ENCODE assay signal across 24 cellular contexts in genomic region chr4:5463361-5463760, GRCh38.
"Had no signal": no experiment of that assay in that cellular context is flagged by ENCODE, and none has a peak within 500 bp of the region (broad histone marks: within the 10 kb centered on the region; RNA-seq: fewer than 3 reads in every experiment).

No MANE protein-coding gene starts in this region.

- H3K4me3 ChIP-seq: ascending aorta, cardiac muscle cell, SJCRH30, SK-N-MC had no signal

- H3K9me3 ChIP-seq: ascending aorta, SJCRH30 had no signal

- DNase-seq: activated CD4-positive, alpha-beta T cell treated with anti-CD3 and anti-CD28 coated beads, Interleukin-2, amount 10 ng/mL, durations not matched to agents 7 days and 5 days; activated CD4-positive, alpha-beta T cell treated with anti-CD3 and anti-CD28 coated beads, Interleukin-2, amount 50 U/mL, for 48 hours; activated CD8-positive, alpha-beta T cell treated with anti-CD3 and anti-CD28 coated beads, Interleukin-2, amount 10 ng/mL, durations not matched to agents 7 days and 5 days; activated gamma-delta T cell; activated naive CD4-positive, alpha-beta T cell treated with Interleukin-2 at 50 U/mL for 16 hours; activated naive CD8-positive, alpha-beta T cell treated with anti-CD3 and anti-CD28 coated beads, Interleukin-2, amount 10 ng/mL, durations not matched to agents 7 days and 5 days; activated T-cell treated with anti-CD3 and anti-CD28 coated beads, Interleukin-2, amount 50 U/mL, for 24 hours; amygdala; NCI-H1105; NCI-H1417 treated with DMSO at 0.1 percent for 48 hours; NCI-H187 treated with DMSO at 0.1 percent for 48 hours; NCI-H2081 treated with DMSO at 0.1 percent for 48 hours; NCI-H345; NCI-H524 treated with DMSO at 0.1 percent for 48 hours; SHP77; SJCRH30 had no signal

- H3K36me3 Mint-ChIP-seq: activated naive CD4-positive, alpha-beta T cell treated with anti-CD3 and anti-CD28 coated beads, Interleukin-2, amount 50 U/mL, for 24 hours; activated naive CD8-positive, alpha-beta T cell treated with anti-CD3 and anti-CD28 coated beads, Interleukin-2, amount 10 ng/mL, durations not matched to agents 7 days and 5 days had no signal

- FAIRE-seq: TTC549 had no signal

- H3K27me3 Mint-ChIP-seq: activated CD4-positive, alpha-beta T cell treated with anti-CD3 and anti-CD28 coated beads, Interleukin-2, amount 10 ng/mL, durations not matched to agents 7 days and 5 days; activated naive CD4-positive, alpha-beta T cell treated with anti-CD3 and anti-CD28 coated beads, Interleukin-2, amount 50 U/mL, for 24 hours; activated naive CD8-positive, alpha-beta T cell treated with anti-CD3 and anti-CD28 coated beads, Interleukin-2, amount 10 ng/mL, durations not matched to agents 7 days and 5 days; activated T-cell treated with anti-CD3 and anti-CD28 coated beads, Interleukin-2, amount 50 U/mL, for 24 hours had no signal

- H3K4me1 Mint-ChIP-seq: activated CD4-positive, alpha-beta T cell treated with anti-CD3 and anti-CD28 coated beads, Interleukin-2, amount 10 ng/mL, durations not matched to agents 7 days and 5 days; activated naive CD4-positive, alpha-beta T cell treated with anti-CD3 and anti-CD28 coated beads, Interleukin-2, amount 50 U/mL, for 24 hours; activated naive CD8-positive, alpha-beta T cell treated with anti-CD3 and anti-CD28 coated beads, Interleukin-2, amount 10 ng/mL, durations not matched to agents 7 days and 5 days had no signal

- H3K27ac Mint-ChIP-seq: activated CD4-positive, alpha-beta T cell treated with anti-CD3 and anti-CD28 coated beads, Interleukin-2, amount 10 ng/mL, durations not matched to agents 7 days and 5 days; activated CD8-positive, alpha-beta T cell treated with anti-CD3 and anti-CD28 coated beads, Interleukin-2, amount 10 ng/mL, durations not matched to agents 7 days and 5 days; activated naive CD4-positive, alpha-beta T cell treated with anti-CD3 and anti-CD28 coated beads, Interleukin-2, amount 50 U/mL, for 24 hours; activated naive CD8-positive, alpha-beta T cell treated with anti-CD3 and anti-CD28 coated beads, Interleukin-2, amount 10 ng/mL, durations not matched to agents 7 days and 5 days; activated T-cell treated with anti-CD3 and anti-CD28 coated beads, Interleukin-2, amount 50 U/mL, for 24 hours; activated T-helper 2 cell treated with anti-CD3 and anti-CD28 coated beads, Interferon-gamma antibody, Interleukin-2, Interleukin-4, amounts not matched to agents 10 μg/mL and 5 μg/mL and 100 μg/mL, durations not matched to agents 14 hours and 24 hours and 36 hours; T-helper 1 cell treated with Interleukin-12 subunit alpha and Interleukin-12 subunit beta and Interleukin-4 antibody, amounts not matched to agents 30 μg/mL and 1 μg/mL, for 36 hours; T-helper 2 cell treated with Interferon-gamma antibody and Interleukin-4, amounts not matched to agents 5 μg/mL and 100 μg/mL, for 36 hours had no signal

- H3K9me3 Mint-ChIP-seq: activated CD4-positive, alpha-beta T cell treated with anti-CD3 and anti-CD28 coated beads, Interleukin-2, amount 10 ng/mL, durations not matched to agents 7 days and 5 days; activated naive CD4-positive, alpha-beta T cell treated with anti-CD3 and anti-CD28 coated beads, Interleukin-2, amount 50 U/mL, for 24 hours; activated naive CD8-positive, alpha-beta T cell treated with anti-CD3 and anti-CD28 coated beads, Interleukin-2, amount 10 ng/mL, durations not matched to agents 7 days and 5 days; activated T-cell treated with anti-CD3 and anti-CD28 coated beads, Interleukin-2, amount 50 U/mL, for 24 hours; activated T-helper 2 cell treated with anti-CD3 and anti-CD28 coated beads, Interferon-gamma antibody, Interleukin-2, Interleukin-4, amounts not matched to agents 10 μg/mL and 5 μg/mL and 100 μg/mL, durations not matched to agents 14 hours and 24 hours and 36 hours; T-helper 1 cell treated with Interleukin-12 subunit alpha and Interleukin-12 subunit beta and Interleukin-4 antibody, amounts not matched to agents 30 μg/mL and 1 μg/mL, for 36 hours; T-helper 2 cell treated with Interferon-gamma antibody and Interleukin-4, amounts not matched to agents 5 μg/mL and 100 μg/mL, for 36 hours had no signal

- H3K4me3 Mint-ChIP-seq: activated CD4-positive, alpha-beta T cell treated with anti-CD3 and anti-CD28 coated beads, Interleukin-2, amount 10 ng/mL, durations not matched to agents 7 days and 5 days; activated CD8-positive, alpha-beta T cell treated with anti-CD3 and anti-CD28 coated beads, Interleukin-2, amount 10 ng/mL, durations not matched to agents 7 days and 5 days; activated naive CD4-positive, alpha-beta T cell treated with anti-CD3 and anti-CD28 coated beads, Interleukin-2, amount 50 U/mL, for 24 hours; activated naive CD8-positive, alpha-beta T cell treated with anti-CD3 and anti-CD28 coated beads, Interleukin-2, amount 10 ng/mL, durations not matched to agents 7 days and 5 days; activated T-cell treated with anti-CD3 and anti-CD28 coated beads, Interleukin-2, amount 50 U/mL, for 24 hours; T-helper 1 cell treated with Interleukin-12 subunit alpha and Interleukin-12 subunit beta and Interleukin-4 antibody, amounts not matched to agents 30 μg/mL and 1 μg/mL, for 36 hours; T-helper 2 cell treated with Interferon-gamma antibody and Interleukin-4, amounts not matched to agents 5 μg/mL and 100 μg/mL, for 36 hours had no signal

- H3K27me3 ChIP-seq: ascending aorta, cardiac muscle cell, SJCRH30 had no signal

- H3K4me1 ChIP-seq: ascending aorta, SJCRH30 had no signal

- H3K36me3 ChIP-seq: ascending aorta, cardiac muscle cell, SJCRH30 had no signal

- H3K27ac ChIP-seq: ascending aorta, cardiac muscle cell, SJCRH30, SK-N-MC had no signal
